Comparison of ENCODE assay signal across 21 cellular contexts in genomic region chr9:112505607-112506006, GRCh38.
"Had no signal": no experiment of that assay in that cellular context is flagged by ENCODE, and none has a peak within 500 bp of the region (broad histone marks: within the 10 kb centered on the region; RNA-seq: fewer than 3 reads in every experiment).

No MANE protein-coding gene starts in this region.

- H3K4me3 Mint-ChIP-seq: activated CD4-positive, alpha-beta T cell treated with anti-CD3 and anti-CD28 coated beads, Interleukin-2, amount 10 ng/mL, durations not matched to agents 7 days and 5 days; activated naive CD8-positive, alpha-beta T cell treated with anti-CD3 and anti-CD28 coated beads, Interleukin-2, amount 10 ng/mL, durations not matched to agents 7 days and 5 days; activated T-helper 1 cell treated with anti-CD3 and anti-CD28 coated beads, Interleukin-12 subunit alpha, Interleukin-12 subunit beta, Interleukin-2, Interleukin-4 antibody, amounts not matched to agents 30 ng/mL and 10 ng/mL and 1 ng/mL, durations not matched to agents 14 hours and 24 hours and 36 hours; brain; nephron; stimulated activated naive CD8-positive, alpha-beta T cell treated with anti-CD3 and anti-CD28 coated beads, Interleukin-15, amount 100 ng/mL, for 72 hours had no signal

- H3K27ac ChIP-seq: coronary artery, gastroesophageal sphincter, psoas muscle, spleen, upper lobe of right lung had no signal

- H3K9me3 ChIP-seq: gastroesophageal sphincter, psoas muscle, spleen, upper lobe of right lung had no signal

- H3K27ac Mint-ChIP-seq: activated CD4-positive, alpha-beta T cell treated with anti-CD3 and anti-CD28 coated beads, Interleukin-2, amount 10 ng/mL, durations not matched to agents 7 days and 5 days; activated naive CD8-positive, alpha-beta T cell treated with anti-CD3 and anti-CD28 coated beads, Interleukin-2, amount 10 ng/mL, durations not matched to agents 7 days and 5 days; activated T-helper 1 cell treated with anti-CD3 and anti-CD28 coated beads, Interleukin-12 subunit alpha, Interleukin-12 subunit beta, Interleukin-2, Interleukin-4 antibody, amounts not matched to agents 30 ng/mL and 10 ng/mL and 1 ng/mL, durations not matched to agents 14 hours and 24 hours and 36 hours; stimulated activated naive CD8-positive, alpha-beta T cell treated with anti-CD3 and anti-CD28 coated beads, Interleukin-15, amount 100 ng/mL, for 72 hours had no signal

- H3K36me3 ChIP-seq: gastroesophageal sphincter, spleen, upper lobe of right lung had no signal

- DNase-seq: activated CD4-positive, alpha-beta T cell treated with anti-CD3 and anti-CD28 coated beads, Interleukin-2, amount 10 ng/mL, durations not matched to agents 7 days and 5 days; activated CD4-positive, CD25-positive, alpha-beta regulatory T cell; activated CD8-positive, alpha-beta memory T cell treated with anti-CD3 and anti-CD28 coated beads for 24 hours; activated naive CD4-positive, alpha-beta T cell; activated naive CD8-positive, alpha-beta T cell treated with anti-CD3 and anti-CD28 coated beads, Interleukin-2, amount 10 ng/mL, durations not matched to agents 7 days and 5 days; central memory CD4-positive, alpha-beta T cell; effector CD8-positive, alpha-beta T cell; islet precursor cell; left ventricle myocardium superior; mesenchymal stem cell; psoas muscle; spleen; stimulated activated naive CD8-positive, alpha-beta T cell treated with anti-CD3 and anti-CD28 coated beads, Interleukin-15, amount 100 ng/mL, for 72 hours; upper lobe of right lung had no signal

- H3K4me3 ChIP-seq: coronary artery, gastroesophageal sphincter, psoas muscle, spleen, upper lobe of right lung had no signal

- FAIRE-seq: TTC549 had no signal

- ATAC-seq: gastroesophageal sphincter; left ventricle myocardium superior; psoas muscle; sciatic nerve; stimulated activated naive CD8-positive, alpha-beta T cell treated with anti-CD3 and anti-CD28 coated beads, Interleukin-15, amount 100 ng/mL, for 72 hours; upper lobe of right lung had no signal

- H3K9me3 Mint-ChIP-seq: activated CD4-positive, alpha-beta T cell treated with anti-CD3 and anti-CD28 coated beads, Interleukin-2, amount 10 ng/mL, durations not matched to agents 7 days and 5 days; activated naive CD8-positive, alpha-beta T cell treated with anti-CD3 and anti-CD28 coated beads, Interleukin-2, amount 10 ng/mL, durations not matched to agents 7 days and 5 days; activated T-helper 1 cell treated with anti-CD3 and anti-CD28 coated beads, Interleukin-12 subunit alpha, Interleukin-12 subunit beta, Interleukin-2, Interleukin-4 antibody, amounts not matched to agents 30 ng/mL and 10 ng/mL and 1 ng/mL, durations not matched to agents 14 hours and 24 hours and 36 hours; stimulated activated naive CD8-positive, alpha-beta T cell treated with anti-CD3 and anti-CD28 coated beads, Interleukin-15, amount 100 ng/mL, for 72 hours had no signal

- H3K27me3 ChIP-seq: gastroesophageal sphincter, spleen, upper lobe of right lung had no signal

- H3K4me1 ChIP-seq: gastroesophageal sphincter, psoas muscle, spleen, upper lobe of right lung had no signal

- H3K27me3 Mint-ChIP-seq: activated CD4-positive, alpha-beta T cell treated with anti-CD3 and anti-CD28 coated beads, Interleukin-2, amount 10 ng/mL, durations not matched to agents 7 days and 5 days; activated naive CD8-positive, alpha-beta T cell treated with anti-CD3 and anti-CD28 coated beads, Interleukin-2, amount 10 ng/mL, durations not matched to agents 7 days and 5 days; brain; stimulated activated naive CD8-positive, alpha-beta T cell treated with anti-CD3 and anti-CD28 coated beads, Interleukin-15, amount 100 ng/mL, for 72 hours had no signal
